24 cellular contexts compared by ENCODE assay signal in genomic region chr20:15011631-15012030, GRCh38.
"Had no signal": no experiment of that assay in that cellular context is flagged by ENCODE, and none has a peak within 500 bp of the region (broad histone marks: within the 10 kb centered on the region; RNA-seq: fewer than 3 reads in every experiment).

No MANE protein-coding gene starts in this region.

- H3K9me3 ChIP-seq: esophagus muscularis mucosa, left lung, lower lobe of right lung, pancreas, psoas muscle, right atrium auricular region, suprapubic skin, tibial artery, upper lobe of right lung had no signal

- H3K27me3 ChIP-seq: esophagus muscularis mucosa, foreskin keratinocyte, left lung, pancreas, right atrium auricular region, suprapubic skin, tibial artery, upper lobe of right lung had no signal

- H3K4me3 ChIP-seq: esophagus muscularis mucosa, left lung, lower lobe of right lung, pancreas, psoas muscle, right atrium auricular region, smooth muscle cell, suprapubic skin, tibial artery, upper lobe of right lung had no signal

- H3K36me3 ChIP-seq: esophagus muscularis mucosa, left lung, lower lobe of right lung, pancreas, right atrium auricular region, suprapubic skin, tibial artery, upper lobe of right lung had no signal

- DNase-seq: activated B cell treated with CpG ODN at 0.5 μM for 24 hours; activated CD4-positive, alpha-beta T cell treated with anti-CD3 and anti-CD28 coated beads, Interleukin-2, amount 50 U/mL, for 1 hour; activated CD8-positive, alpha-beta memory T cell treated with anti-CD3 and anti-CD28 coated beads, Interleukin-2, amount 10 ng/mL, durations not matched to agents 7 days and 5 days; activated CD8-positive, alpha-beta T cell treated with anti-CD3 and anti-CD28 coated beads, Interleukin-2, amount 10 ng/mL, durations not matched to agents 7 days and 5 days; activated T-cell treated with anti-CD3 and anti-CD28 coated beads, Interleukin-2, amount 50 U/mL, for 48 hours; dermis blood vessel endothelial cell; effector CD4-positive, alpha-beta T cell; foreskin keratinocyte; kidney glomerular epithelial cell; left lung; lower lobe of right lung; mesenchymal stem cell; pancreas; psoas muscle; stimulated activated CD4-positive, alpha-beta T cell treated with anti-CD3 and anti-CD28 coated beads, Interleukin-2, amount 100 ng/mL, for 24 hours; stimulated activated naive CD4-positive, alpha-beta T cell; tibial artery; upper lobe of right lung had no signal

- H3K27ac ChIP-seq: esophagus muscularis mucosa, foreskin keratinocyte, left lung, lower lobe of right lung, pancreas, psoas muscle, right atrium auricular region, suprapubic skin, tibial artery, upper lobe of right lung had no signal

- H3K4me2 ChIP-seq: smooth muscle cell had no signal

- ATAC-seq: activated CD8-positive, alpha-beta memory T cell treated with anti-CD3 and anti-CD28 coated beads, Interleukin-2, amount 10 ng/mL, durations not matched to agents 7 days and 5 days; activated CD8-positive, alpha-beta T cell treated with anti-CD3 and anti-CD28 coated beads, Interleukin-2, amount 10 ng/mL, durations not matched to agents 7 days and 5 days; activated naive CD4-positive, alpha-beta T cell treated with anti-CD3 and anti-CD28 coated beads, Interleukin-2, amount 50 U/mL, for 72 hours; foreskin keratinocyte; left lung; lower lobe of right lung; natural killer cell treated with Interleukin-12 subunit alpha and Interleukin-12 subunit beta and Interleukin-15 and Interleukin-18, amount 100 ng/mL, for 72 hours; pancreas; psoas muscle; upper lobe of right lung had no signal

- H3K4me1 ChIP-seq: esophagus muscularis mucosa, foreskin keratinocyte, left lung, lower lobe of right lung, pancreas, psoas muscle, right atrium auricular region, suprapubic skin, upper lobe of right lung had no signal
